In the genomic region with DNA sequence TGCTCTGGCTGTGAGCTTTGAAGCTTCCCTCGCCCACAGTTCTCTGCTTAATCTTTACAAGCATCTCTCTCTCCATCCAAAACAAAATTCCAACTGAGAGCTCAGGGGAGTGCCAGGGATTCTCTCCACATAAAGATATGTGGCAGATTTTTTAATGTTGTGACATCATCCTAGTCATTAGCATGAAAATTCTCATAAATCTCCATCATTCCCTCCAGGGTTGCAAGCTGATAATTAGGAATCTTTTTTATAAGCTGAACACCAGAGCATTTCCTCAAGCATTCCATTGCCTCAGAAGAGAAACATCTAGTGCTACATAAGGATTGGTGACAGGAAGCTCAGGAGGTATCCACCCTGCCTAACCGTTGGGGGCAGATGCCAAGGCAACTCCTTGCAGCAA, we compare ENCODE assay signal across 17 cellular contexts.
A peak's percentile ranks its signal among the peaks of the same experiment; 100 is the strongest.
DNase-seq lines count a peak whose midpoint lies in the region; TF ChIP-seq lines count a peak whose summit lies in the region.
"Had no signal": no experiment of that assay in that cellular context is flagged by ENCODE, and none has a peak within 500 bp of the region (broad histone marks: within the 10 kb centered on the region; RNA-seq: fewer than 3 reads in every experiment).

No MANE protein-coding gene starts in this region.

- TF ChIP-seq CTCF in A673 (conservative IDR thresholded peaks at IDR 0.05; ENCODE audit: low read depth, low read length): no peak
- no peak for TF ChIP-seq CTCF in endodermal cell (conservative IDR thresholded peaks at IDR 0.05)
- TF ChIP-seq CTCF in CD14-positive monocyte (IDR thresholded peaks at IDR 0.05): no peak

- H3K56ac ChIP-seq in mesendoderm (ENCODE audit: low read length): no peak overlapping the region

- no peaks in the 10 kb centered on the region for H3K9me3 Mint-ChIP-seq in endodermal cell
- H3K9me3 Mint-ChIP-seq in CD14-positive monocyte: peaks cover 0 to 15% (median 5%) of the 10 kb centered on the region in 7 donors

- no peak overlapping the region for H3K18ac ChIP-seq in mesendoderm (ENCODE audit: low read length)

- H3K27me3 Mint-ChIP-seq in endodermal cell (ENCODE audit: insufficient read depth) (peaks cover 27% of the 10 kb centered on the region), CD14-positive monocyte (ENCODE audit: low read depth in 3 of 3) (peaks cover 0 to 3% (median 0%) of the 10 kb centered on the region in 3 donors)
- H3K27me3 Mint-ChIP-seq: CD4-positive, alpha-beta T cell had no signal

- no peak overlapping the region for H2BK15ac ChIP-seq in mesendoderm (replicated peaks; ENCODE audit: low read depth)

- no peak overlapping the region for H3K27ac Mint-ChIP-seq in endodermal cell
- no peak overlapping the region for H3K27ac Mint-ChIP-seq in CD14-positive monocyte
- H3K27ac Mint-ChIP-seq: CD4-positive, alpha-beta T cell; CD8-positive, alpha-beta T cell had no signal

- H4K5ac ChIP-seq in mesendoderm (ENCODE audit: low read length): no peak overlapping the region

- H3K27ac ChIP-seq in A673 (ENCODE audit: low read depth, low read length, poor library complexity, severe bottlenecking) (peak overlapping the region; percentile 99), endodermal cell (ENCODE audit: low read depth, low read length) (no peak overlapping the region), mesendoderm (ENCODE audit: low read depth, low read length) (no peak overlapping the region)
- H3K27ac ChIP-seq: 22Rv1, A549, BLaER1 had no signal

- H3K4me1 Mint-ChIP-seq in endodermal cell: no peaks in the 10 kb centered on the region
- H3K4me1 Mint-ChIP-seq in CD14-positive monocyte: no peaks in the 10 kb centered on the region

- H3K9me3 ChIP-seq in A673 (ENCODE audit: low read depth, low read length, poor library complexity, severe bottlenecking) (no peaks in the 10 kb centered on the region), endodermal cell (ENCODE audit: control insufficient read depth, low read length) (no peaks in the 10 kb centered on the region)
- H3K9me3 ChIP-seq: A549, BE2C, BLaER1, Caco-2 had no signal

- no peaks in the 10 kb centered on the region for H3K79me1 ChIP-seq in mesendoderm (ENCODE audit: low read length)

- H3K4me1 ChIP-seq in A673 (ENCODE audit: insufficient read depth, low read length, poor library complexity, severe bottlenecking) (peaks cover 90% of the 10 kb centered on the region), endodermal cell (ENCODE audit: control insufficient read depth, insufficient read depth, low read length) (no peaks in the 10 kb centered on the region), mesendoderm (ENCODE audit: control insufficient read depth, low read depth, low read length) (no peaks in the 10 kb centered on the region)
- H3K4me1 ChIP-seq: A549, BE2C, BLaER1, Caco-2 had no signal

- H3K27me3 ChIP-seq in A673 (replicated peaks; ENCODE audit: insufficient read depth, low read depth, low read length, poor library complexity) (no peaks in the 10 kb centered on the region), endodermal cell (ENCODE audit: control insufficient read depth, insufficient read depth, low read length, poor library complexity, severe bottlenecking) (peaks cover 10% of the 10 kb centered on the region), mesendoderm (ENCODE audit: insufficient read depth, low read length, poor library complexity) (no peaks in the 10 kb centered on the region)
- H3K27me3 ChIP-seq: BE2C, BLaER1 had no signal

- CTCF ChIA-PET in A673 (lab: Charles Lee): interaction anchor here (0.7 to 2.6 kb wide), 4 partner anchors 29 to 274 kb away, joined by 3 to 19 read pairs (median 5); no protein-coding TSS in a partner anchor

- no peak overlapping the region for H3K9ac ChIP-seq in endodermal cell (ENCODE audit: extremely low read depth, low read length, poor library complexity, severe bottlenecking)
- no peak overlapping the region for H3K9ac ChIP-seq in mesendoderm (ENCODE audit: low read length)
- H3K9ac ChIP-seq: BLaER1 had no signal

- intact Hi-C loops in A673 (cut with micrococcal nuclease; ENCODE audit: unreplicated experiment): loop anchor here (1.0 to 10.0 kb wide), 10 partner anchors 21 to 641 kb away; a partner anchor contains a TSS
- intact Hi-C loops in CD14-positive monocyte (cut with micrococcal nuclease): no loop called here

- H2BK5ac ChIP-seq in mesendoderm (ENCODE audit: low read length): no peak overlapping the region

- H3K4ac ChIP-seq in mesendoderm (ENCODE audit: low read depth, low read length): no peak overlapping the region

- H3K36me3 ChIP-seq in A673 (ENCODE audit: insufficient read depth, low read length, poor library complexity, severe bottlenecking) (no peaks in the 10 kb centered on the region), endodermal cell (ENCODE audit: control insufficient read depth, insufficient read depth, low read length) (no peaks in the 10 kb centered on the region), mesendoderm (ENCODE audit: control insufficient read depth, insufficient read depth, low read length) (no peaks in the 10 kb centered on the region)
- H3K36me3 ChIP-seq: BE2C, BLaER1 had no signal

- DNase-seq in A673 (ENCODE audit: low spot score): peak; percentile 97
- peak; percentile 27 for DNase-seq in endodermal cell
- DNase-seq in mesendoderm: peak; percentile 18
- no peak for DNase-seq in CD14-positive monocyte (ENCODE audit: low spot score)
- DNase-seq in retina: no peak
- DNase-seq: ACHN; BE2C; C1 segment of cervical spinal cord; Caco-2; Calu3; CD4-positive, alpha-beta T cell; CD8-positive, alpha-beta T cell; DMS79 treated with DMSO at 0.1 percent for 48 hours; GF-D8 had no signal

- H3K4me3 Mint-ChIP-seq in endodermal cell (no peak overlapping the region), CD14-positive monocyte (no peak overlapping the region)
- H3K4me3 Mint-ChIP-seq: CD4-positive, alpha-beta T cell; CD8-positive, alpha-beta T cell had no signal

- BruUV-seq in A673 (replicated peaks; lab: Mats Ljungman, UMichigan): no TSS peak

- no peaks in the 10 kb centered on the region for H3K36me3 Mint-ChIP-seq in endodermal cell (ENCODE audit: low read depth)
- H3K36me3 Mint-ChIP-seq in CD14-positive monocyte: no peaks in the 10 kb centered on the region
- H3K36me3 Mint-ChIP-seq: CD8-positive, alpha-beta T cell had no signal

- no peaks in the 10 kb centered on the region for H3K79me2 ChIP-seq in mesendoderm (ENCODE audit: control insufficient read depth, insufficient read depth, low read length)

- no peak overlapping the region for H2AK5ac ChIP-seq in mesendoderm (ENCODE audit: low read length)

- POLR2A ChIA-PET in A673 (lab: Charles Lee; ENCODE audit: low non-redundant PET): interaction anchor here (0.5 to 1.6 kb wide), 5 partner anchors 9 to 724 kb away, joined by 3 to 19 read pairs (median 5); no protein-coding TSS in a partner anchor

- H3K23ac ChIP-seq in mesendoderm (ENCODE audit: low read length): no peak overlapping the region

- WGBS in endodermal cell (ENCODE audit: insufficient coverage in 1 of 2, insufficient read length in 1 of 2), 2 experiments: 83 to 88% methylated on average over 1 to 2 of the region's 2 CpGs
- no CpG with 5 or more reads among the region's 2 CpGs for WGBS in mesendoderm (ENCODE audit: extremely low coverage, insufficient coverage, low lambda C conversion rate)

- no peak overlapping the region for H2BK120ac ChIP-seq in mesendoderm (ENCODE audit: low read depth, low read length)

- no peak overlapping the region for H3K4me2 ChIP-seq in mesendoderm (ENCODE audit: low read length)
- H3K4me2 ChIP-seq: A549, BLaER1 had no signal

- H3K4me3 ChIP-seq in A673 (ENCODE audit: low read depth, low read length, poor library complexity, severe bottlenecking) (no peak overlapping the region), endodermal cell (ENCODE audit: low read length) (no peak overlapping the region), mesendoderm (ENCODE audit: low read length) (no peak overlapping the region)
- H3K4me3 ChIP-seq: A549, BLaER1 had no signal

- no peak overlapping the region for H4K8ac ChIP-seq in mesendoderm (ENCODE audit: low read depth, low read length)

Comparison
In these comparisons a context has a peak if more than half of its experiments do, and no peak if none do; other contexts are left out.
1. DNase-seq: peak in A673 (single experiment), endodermal cell (single experiment) and mesendoderm (single experiment); none in CD14-positive monocyte (single experiment) and retina (single experiment).